In genomic region chr4:142413516-142413915, GRCh38 we compare ENCODE assay signal across 23 cellular contexts.
DNase-seq lines count a peak whose midpoint lies in the region; ATAC-seq and TF ChIP-seq lines count a peak whose summit lies in the region.
"Had no signal": no experiment of that assay in that cellular context is flagged by ENCODE, and none has a peak within 500 bp of the region (broad histone marks: within the 10 kb centered on the region; RNA-seq: fewer than 3 reads in every experiment).

No MANE protein-coding gene starts in this region.

- H3K79me2 ChIP-seq in Loucy (ENCODE audit: insufficient read depth, low read length) (no peaks in the 10 kb centered on the region), smooth muscle cell (ENCODE audit: low read depth) (no peaks in the 10 kb centered on the region)

- H3K27me3 ChIP-seq in Loucy (ENCODE audit: insufficient read depth, low read length, poor library complexity, severe bottlenecking) (no peaks in the 10 kb centered on the region), foreskin keratinocyte (no peaks in the 10 kb centered on the region), smooth muscle cell (ENCODE audit: low read depth) (no peaks in the 10 kb centered on the region)
- H3K27me3 ChIP-seq: MG63 had no signal

- H3K27me3 Mint-ChIP-seq in Calu3 (ENCODE audit: unreplicated experiment) = no peaks in the 10 kb centered on the region
- H3K27me3 Mint-ChIP-seq: B cell; CD8-positive, alpha-beta memory T cell had no signal

- H3K9me3 ChIP-seq in Loucy (ENCODE audit: insufficient read depth, low read depth, low read length) = no peaks in the 10 kb centered on the region
- H3K9me3 ChIP-seq in smooth muscle cell (replicated peaks; ENCODE audit: low read depth) = no peaks in the 10 kb centered on the region
- H3K9me3 ChIP-seq: MG63 had no signal

- peak overlapping the region; percentile 86 for H3K27ac Mint-ChIP-seq in Calu3 (ENCODE audit: unreplicated experiment)
- H3K27ac Mint-ChIP-seq: B cell had no signal

- H3K4me3 ChIP-seq in Loucy (ENCODE audit: low read length, poor library complexity, severe bottlenecking) (no peak overlapping the region), smooth muscle cell (no peak overlapping the region)
- H3K4me3 ChIP-seq: K562, MG63 had no signal

- H3F3A ChIP-seq in Loucy (ENCODE audit: low read depth) (peaks cover 5% of the 10 kb centered on the region), smooth muscle cell (ENCODE audit: low read depth) (no peaks in the 10 kb centered on the region)

- peaks cover 24% of the 10 kb centered on the region for H3K36me3 Mint-ChIP-seq in Calu3 (ENCODE audit: insufficient read depth, unreplicated experiment)
- H3K36me3 Mint-ChIP-seq: CD8-positive, alpha-beta memory T cell had no signal

- TF ChIP-seq CTCF in Calu3 (IDR thresholded peaks at IDR 0.05; ENCODE audit: unreplicated experiment) (no peak), Loucy (conservative IDR thresholded peaks at IDR 0.05; ENCODE audit: low read length) (no peak), foreskin keratinocyte (conservative IDR thresholded peaks at IDR 0.05) (no peak), smooth muscle cell (IDR thresholded peaks at IDR 0.05; ENCODE audit: borderline replicate concordance, insufficient read depth, poor library complexity, severe bottlenecking) (no peak)

- intact Hi-C loops in Calu3 (cut with micrococcal nuclease; ENCODE audit: unreplicated experiment) = loop anchor here (2.0 kb wide), 1 partner anchor 59 kb away; no protein-coding TSS in a partner anchor

- peaks cover 49% of the 10 kb centered on the region for H3K4me1 ChIP-seq in Loucy (ENCODE audit: insufficient read depth, low read length, poor library complexity, severe bottlenecking)
- H3K4me1 ChIP-seq in foreskin keratinocyte = peaks cover 38% of the 10 kb centered on the region
- peaks cover 9% of the 10 kb centered on the region for H3K4me1 ChIP-seq in smooth muscle cell (ENCODE audit: low read depth)

- H3K9me2 ChIP-seq in Loucy (replicated peaks; ENCODE audit: low read depth, low read length) = no peaks in the 10 kb centered on the region

- peaks cover 48% of the 10 kb centered on the region for H3K4me1 Mint-ChIP-seq in Calu3 (ENCODE audit: low read depth, unreplicated experiment)
- H3K4me1 Mint-ChIP-seq: B cell had no signal

- CTCF ChIA-PET in Calu3 (lab: Charles Lee) = interaction anchor here (1.1 kb wide), 1 partner anchor 65 kb away, joined by 3 read pairs; no protein-coding TSS in a partner anchor

- H4K20me1 ChIP-seq in Loucy (ENCODE audit: insufficient read depth, low read length, poor library complexity, severe bottlenecking) (no peaks in the 10 kb centered on the region), smooth muscle cell (ENCODE audit: low read depth) (no peaks in the 10 kb centered on the region)

- no TSS peak for BruUV-seq in Calu3 (replicated peaks; lab: Mats Ljungman, UMichigan)

- H3K27ac ChIP-seq in foreskin keratinocyte (peak overlapping the region; percentile 6), smooth muscle cell (ENCODE audit: low read depth) (peak overlapping the region; percentile 32)
- H3K27ac ChIP-seq: C4-2B had no signal

- no peak overlapping the region for H3K9ac ChIP-seq in Loucy (ENCODE audit: low read depth, low read length, poor library complexity, severe bottlenecking)
- no peak overlapping the region for H3K9ac ChIP-seq in smooth muscle cell (ENCODE audit: low read depth)

- ATAC-seq in foreskin keratinocyte (no peak), HG03095 (IDR thresholded peaks at IDR 0.05; ENCODE audit: unreplicated experiment) (no peak), GM19023 (IDR thresholded peaks at IDR 0.05; ENCODE audit: unreplicated experiment) (no peak)
- ATAC-seq: K562 had no signal

- H3K4me3 Mint-ChIP-seq in Calu3 (ENCODE audit: low read depth, unreplicated experiment) = no peak overlapping the region
- H3K4me3 Mint-ChIP-seq: B cell; CD8-positive, alpha-beta memory T cell had no signal

- DNase-seq in Calu3 (no peak), foreskin keratinocyte (no peak), smooth muscle cell (lab: John Stamatoyannopoulos, UW; ENCODE audit: unreplicated experiment) (no peak), SHP77 (lab: John Stamatoyannopoulos, UW) (no peak)
- DNase-seq: CD8-positive, alpha-beta memory T cell; DMS153; DND-41; MG63; NCI-H1048; NCI-H1417; NCI-H1694; NCI-H2081; NCI-H226; NCI-H510A; NCI-H69; Right ventricle myocardium superior; RPMI8226 had no signal

- 0 out of 2 replicates have a peak overlapping the region, but pooled peaks have one; percentile 26 for H2AFZ ChIP-seq in Loucy (ENCODE audit: low read length)
- no peak overlapping the region for H2AFZ ChIP-seq in smooth muscle cell (ENCODE audit: low read depth)

- H3K4me2 ChIP-seq in Loucy (ENCODE audit: low read depth, low read length, poor library complexity, severe bottlenecking) (peak overlapping the region; percentile 42), smooth muscle cell (no peak overlapping the region)

- H3K9me3 Mint-ChIP-seq in Calu3 (ENCODE audit: low read depth, unreplicated experiment) = no peaks in the 10 kb centered on the region
- H3K9me3 Mint-ChIP-seq: CD8-positive, alpha-beta memory T cell had no signal

- no peaks in the 10 kb centered on the region for H3K36me3 ChIP-seq in Loucy (ENCODE audit: insufficient read depth, low read length)
- no peaks in the 10 kb centered on the region for H3K36me3 ChIP-seq in smooth muscle cell (ENCODE audit: low read depth)
- H3K36me3 ChIP-seq: MG63 had no signal
